In genomic region chr12:42495244-42495643, GRCh38 we compare ENCODE assay signal across 31 cellular contexts.
"Had no signal": no experiment of that assay in that cellular context is flagged by ENCODE, and none has a peak within 500 bp of the region (broad histone marks: within the 10 kb centered on the region; RNA-seq: fewer than 3 reads in every experiment).

No MANE protein-coding gene starts in this region.

- DNase-seq: activated effector memory CD4-positive, alpha-beta T cell treated with anti-CD3 and anti-CD28 coated beads, Interleukin-2, amount 50 U/mL, for 16 hours; activated effector memory CD4-positive, alpha-beta T cell treated with Interleukin-2 at 50 U/mL for 16 hours; activated gamma-delta T cell; activated gamma-delta T cell treated with Interleukin-2 at 50 U/mL for 16 hours; activated naive CD4-positive, alpha-beta T cell; activated naive CD4-positive, alpha-beta T cell treated with anti-CD3 and anti-CD28 coated beads for 36 hours; activated naive CD4-positive, alpha-beta T cell treated with anti-CD3 and anti-CD28 coated beads, Interleukin-2, amount 10 ng/mL, durations not matched to agents 7 days and 5 days; activated naive CD4-positive, alpha-beta T cell treated with anti-CD3 and anti-CD28 coated beads, Interleukin-2, amount 50 U/mL, for 16 hours; activated naive CD4-positive, alpha-beta T cell treated with Interleukin-2 at 50 U/mL for 16 hours; activated naive CD8-positive, alpha-beta T cell treated with anti-CD3 and anti-CD28 coated beads for 36 hours; activated naive CD8-positive, alpha-beta T cell treated with anti-CD3 and anti-CD28 coated beads, Interleukin-2, amount 10 ng/mL, durations not matched to agents 7 days and 5 days; activated naive CD8-positive, alpha-beta T cell treated with anti-CD3 and anti-CD28 coated beads, Interleukin-2, amount 50 U/mL, for 24 hours; activated T-cell treated with anti-CD3 and anti-CD28 coated beads, Interleukin-2, amount 50 U/mL, for 24 hours; activated T-cell treated with anti-CD3 and anti-CD28 coated beads, Interleukin-2, amount 50 U/mL, for 4 hours; activated T-cell treated with anti-CD3 and anti-CD28 coated beads, Interleukin-2, amount 50 U/mL, for 48 hours; activated T-cell treated with anti-CD3 and anti-CD28 coated beads, Interleukin-2, amount 50 U/mL, for 72 hours; adrenal gland; amniotic stem cell; amygdala; anterior cingulate cortex; aorta; body of pancreas; brain microvascular endothelial cell; caudate nucleus; central memory CD4-positive, alpha-beta T cell; cerebellar nuclear complex had no signal

- H3K27me3 ChIP-seq: adrenal gland, ascending aorta, body of pancreas, brain microvascular endothelial cell, breast epithelium, cardiac muscle cell had no signal

- H3K9me3 ChIP-seq: adrenal gland, ascending aorta, body of pancreas, breast epithelium had no signal

- H3K4me3 ChIP-seq: adrenal gland, ascending aorta, body of pancreas, breast epithelium, cardiac muscle cell had no signal

- H3K36me3 ChIP-seq: adrenal gland, ascending aorta, brain microvascular endothelial cell, breast epithelium had no signal

- H3K4me1 ChIP-seq: adrenal gland, ascending aorta, body of pancreas, breast epithelium had no signal

- ATAC-seq: activated naive CD4-positive, alpha-beta T cell treated with anti-CD3 and anti-CD28 coated beads, Interleukin-2, amount 50 U/mL, for 72 hours; activated naive CD8-positive, alpha-beta T cell treated with anti-CD3 and anti-CD28 coated beads, Interleukin-2, amount 50 U/mL, for 24 hours; activated T-cell treated with anti-CD3 and anti-CD28 coated beads, Interleukin-2, amount 50 U/mL, for 4 hours; activated T-cell treated with anti-CD3 and anti-CD28 coated beads, Interleukin-2, amount 50 U/mL, for 72 hours; activated T-helper 17 cell treated with anti-CD3 and anti-CD28 coated beads, Interleukin-2, amount 50 U/mL, for 72 hours; body of pancreas had no signal

- H3K27ac ChIP-seq: adrenal gland, ascending aorta, body of pancreas, brain microvascular endothelial cell, breast epithelium, cardiac muscle cell had no signal
